22 cellular contexts compared by ENCODE assay signal in the genomic region with DNA sequence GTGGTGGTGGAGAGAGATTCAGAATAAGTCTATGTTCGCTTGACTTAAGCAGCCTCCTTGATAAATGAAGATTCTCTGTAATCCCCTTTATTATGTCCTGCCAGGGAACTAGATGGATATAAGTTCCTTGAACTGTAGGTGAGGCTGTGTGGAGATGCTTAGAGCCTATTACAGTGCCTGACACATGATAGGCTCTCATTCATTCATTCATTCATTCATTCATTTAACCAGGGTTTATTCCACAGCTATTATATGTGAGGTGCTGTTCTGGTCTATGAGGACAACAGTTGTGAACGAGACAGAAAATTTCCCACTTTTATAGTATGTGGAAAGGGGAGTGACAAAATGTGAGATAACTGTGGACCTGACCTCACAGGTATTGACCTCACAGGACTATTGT.
"Had no signal": no experiment of that assay in that cellular context is flagged by ENCODE, and none has a peak within 500 bp of the region (broad histone marks: within the 10 kb centered on the region; RNA-seq: fewer than 3 reads in every experiment).

No MANE protein-coding gene starts in this region.

- ATAC-seq: activated CD8-positive, alpha-beta memory T cell treated with anti-CD3 and anti-CD28 coated beads, Interleukin-2, amount 10 ng/mL, durations not matched to agents 7 days and 5 days; activated CD8-positive, alpha-beta T cell treated with anti-CD3 and anti-CD28 coated beads for 36 hours; left lung; pancreas; psoas muscle; SK-N-SH treated with all-trans-retinoic acid at 6 μM for 48 hours; stimulated activated naive CD8-positive, alpha-beta T cell treated with anti-CD3 and anti-CD28 coated beads, Interleukin-15, amount 100 ng/mL, for 72 hours had no signal

- H3K4me2 ChIP-seq: hepatocyte had no signal

- H3K27me3 ChIP-seq: esophagus muscularis mucosa, hepatocyte, left lung, pancreas, right atrium auricular region, tibial artery had no signal

- H3K27ac ChIP-seq: coronary artery, esophagus muscularis mucosa, hepatocyte, left lung, pancreas, psoas muscle, right atrium auricular region, VCaP had no signal

- FAIRE-seq: frontal cortex, pancreas had no signal

- H3K27ac Mint-ChIP-seq: activated CD8-positive, alpha-beta memory T cell treated with anti-CD3 and anti-CD28 coated beads, Interleukin-2, amount 10 ng/mL, durations not matched to agents 7 days and 5 days; mesothelial cell of epicardium; nephron progenitor cell; stimulated activated naive CD8-positive, alpha-beta T cell treated with anti-CD3 and anti-CD28 coated beads, Interleukin-15, amount 100 ng/mL, for 72 hours; T-helper 2 cell treated with Interferon-gamma antibody and Interleukin-4, amounts not matched to agents 5 μg/mL and 100 μg/mL, for 36 hours had no signal

- H3K9me3 Mint-ChIP-seq: activated CD8-positive, alpha-beta T cell treated with anti-CD3 and anti-CD28 coated beads for 36 hours; mesothelial cell of epicardium; nephron progenitor cell; stimulated activated naive CD8-positive, alpha-beta T cell treated with anti-CD3 and anti-CD28 coated beads, Interleukin-15, amount 100 ng/mL, for 72 hours; T-helper 2 cell treated with Interferon-gamma antibody and Interleukin-4, amounts not matched to agents 5 μg/mL and 100 μg/mL, for 36 hours had no signal

- H3K27me3 Mint-ChIP-seq: activated CD8-positive, alpha-beta memory T cell treated with anti-CD3 and anti-CD28 coated beads, Interleukin-2, amount 10 ng/mL, durations not matched to agents 7 days and 5 days; activated CD8-positive, alpha-beta T cell treated with anti-CD3 and anti-CD28 coated beads for 36 hours; stimulated activated naive CD8-positive, alpha-beta T cell treated with anti-CD3 and anti-CD28 coated beads, Interleukin-15, amount 100 ng/mL, for 72 hours had no signal

- H3K4me3 Mint-ChIP-seq: activated CD8-positive, alpha-beta memory T cell treated with anti-CD3 and anti-CD28 coated beads, Interleukin-2, amount 10 ng/mL, durations not matched to agents 7 days and 5 days; activated CD8-positive, alpha-beta T cell treated with anti-CD3 and anti-CD28 coated beads for 36 hours; mesothelial cell of epicardium; nephron progenitor cell; stimulated activated naive CD8-positive, alpha-beta T cell treated with anti-CD3 and anti-CD28 coated beads, Interleukin-15, amount 100 ng/mL, for 72 hours; T-helper 2 cell treated with Interferon-gamma antibody and Interleukin-4, amounts not matched to agents 5 μg/mL and 100 μg/mL, for 36 hours had no signal

- H3K36me3 ChIP-seq: esophagus muscularis mucosa, pancreas, right atrium auricular region, tibial artery had no signal

- H2AFZ ChIP-seq: hepatocyte had no signal

- DNase-seq: activated CD8-positive, alpha-beta memory T cell treated with anti-CD3 and anti-CD28 coated beads, Interleukin-2, amount 10 ng/mL, durations not matched to agents 7 days and 5 days; activated CD8-positive, alpha-beta T cell treated with anti-CD3 and anti-CD28 coated beads for 36 hours; activated T-cell treated with anti-CD3 and anti-CD28 coated beads for 4 hours; cerebellar nuclear complex; glutamatergic neuron; kidney glomerular epithelial cell; left lung; nephron progenitor cell; pancreas; psoas muscle; stimulated activated CD4-positive, alpha-beta T cell treated with anti-CD3 and anti-CD28 coated beads, Interleukin-4, amount 100 ng/mL, for 4 hours; stimulated activated naive CD8-positive, alpha-beta T cell treated with anti-CD3 and anti-CD28 coated beads, Interleukin-15, amount 100 ng/mL, for 72 hours; tibial artery had no signal

- H3K4me1 ChIP-seq: pancreas had no signal

- H3K4me3 ChIP-seq: coronary artery, esophagus muscularis mucosa, hepatocyte, left lung, pancreas, psoas muscle, right atrium auricular region, tibial artery had no signal

- H3K9me3 ChIP-seq: esophagus muscularis mucosa, left lung, pancreas, psoas muscle, right atrium auricular region, tibial artery had no signal
